ENCODE assay signal across 8 cellular contexts in genomic region chr2:85753525-85754312, GRCh38. TPM values are rescaled to one million over a fixed set of nuclear protein-coding genes. Genes with fewer than 3 reads are reported as not detected.
DNase-seq lines count a peak whose midpoint lies in the region; ATAC-seq, FAIRE-seq and TF ChIP-seq lines count a peak whose summit lies in the region.

ATOH8 (plus strand) TSS chr2:85753991; CDS start chr2:85754190, 199 bp downstream.

- no peaks in the 10 kb centered on the region for H3K36me3 Mint-ChIP-seq in CD4-positive, alpha-beta memory T cell

- peaks cover 5 to 30% (median 19%) of the 10 kb centered on the region in 4 donors for H3K4me1 Mint-ChIP-seq in CD4-positive, alpha-beta memory T cell

- no peak within 1 kb of the TSS for H3K27ac ChIP-seq in CD4-positive, alpha-beta memory T cell (ENCODE audit: low read depth, low read length)
- H3K27ac ChIP-seq in SJSA1: peak within 1 kb of the TSS; percentile 31; the same call in 1 of the 2 replicates
- peak within 1 kb of the TSS; percentile 60 for H3K27ac ChIP-seq in cingulate gyrus (ENCODE audit: low read depth, low read length)
- H3K27ac ChIP-seq in small intestine (ENCODE audit: low read depth in 1 of 2, low read length in 1 of 2): peak within 1 kb of the TSS in 1 of 2 donors; percentile 65

- H3K4me3 Mint-ChIP-seq in CD4-positive, alpha-beta memory T cell: peak within 1 kb of the TSS; percentile 73 to 89 (median 82)

- TF ChIP-seq CTCF in HFF-Myc (IDR thresholded peaks at IDR 0.05; ENCODE audit: low read depth, low read length, missing control alignments): no peak

- H3K9me3 Mint-ChIP-seq in CD4-positive, alpha-beta memory T cell: peaks cover 0 to 1% (median 0%) of the 10 kb centered on the region in 8 donors

- H3K4me1 ChIP-seq in CD4-positive, alpha-beta memory T cell (ENCODE audit: insufficient read depth, low read length): peaks cover 23% of the 10 kb centered on the region
- H3K4me1 ChIP-seq in SJSA1 (replicated peaks) (peaks cover 38% of the 10 kb centered on the region), small intestine (ENCODE audit: control insufficient read depth in 2 of 2, insufficient read depth in 1 of 2, low read depth in 1 of 2, low read length in 1 of 2) (no peaks in the 10 kb centered on the region)

- intact Hi-C loops in CD4-positive, alpha-beta memory T cell (cut with micrococcal nuclease): no loop called here

- no peak for FAIRE-seq in small intestine (lab: Jason Lieb, UNC)

- no peaks in the 10 kb centered on the region for H3K9me3 ChIP-seq in CD4-positive, alpha-beta memory T cell (ENCODE audit: control insufficient read depth in 1 of 2, low read length in 2 of 2)
- H3K9me3 ChIP-seq in SJSA1 (replicated peaks) (no peaks in the 10 kb centered on the region; the same call in 1 of the 2 replicates), small intestine (ENCODE audit: control insufficient read depth, low read depth) (no peaks in the 10 kb centered on the region)

- H3K4me3 ChIP-seq in CD4-positive, alpha-beta memory T cell (ENCODE audit: low read length in 2 of 2): no peak within 1 kb of the TSS
- H3K4me3 ChIP-seq in HFF-Myc (replicated peaks; ENCODE audit: low read depth, low read length): peak within 1 kb of the TSS; percentile 53
- H3K4me3 ChIP-seq in SJSA1: peak within 1 kb of the TSS; percentile 64
- H3K4me3 ChIP-seq in small intestine (ENCODE audit: low read depth in 1 of 2, low read length in 2 of 2): peak within 1 kb of the TSS; percentile 32 to 36

- H3K27me3 ChIP-seq in CD4-positive, alpha-beta memory T cell (ENCODE audit: insufficient read depth, low read length): peaks cover 32% of the 10 kb centered on the region
- H3K27me3 ChIP-seq in SJSA1 (replicated peaks) (no peaks in the 10 kb centered on the region), small intestine (ENCODE audit: control insufficient read depth in 2 of 2, insufficient read depth in 2 of 2, low read length in 2 of 2) (peaks cover 0 to 12% of the 10 kb centered on the region in 2 donors)

- ATAC-seq in HG02642 (IDR thresholded peaks at IDR 0.05; ENCODE audit: poor library complexity, unreplicated experiment) (no peak), HG03139 (IDR thresholded peaks at IDR 0.05; ENCODE audit: unreplicated experiment) (no peak)

- DNase-seq in CD4-positive, alpha-beta memory T cell: no peak
- no peak for DNase-seq in HFF-Myc (ENCODE audit: extremely low read depth, low read depth)
- peak; percentile 77 to 81 for DNase-seq in SJSA1 (ENCODE audit: low read depth in 1 of 2, low spot score in 2 of 2)
- peak; percentile 50 for DNase-seq in kidney tubule cell (ENCODE audit: low spot score)
- DNase-seq in small intestine: no peak

- POLR2A ChIA-PET in CD4-positive, alpha-beta memory T cell (lab: Charles Lee; ENCODE audit: partially characterized antibody): no interaction called here

- CTCF ChIA-PET in CD4-positive, alpha-beta memory T cell (lab: Charles Lee; ENCODE audit: partially characterized antibody): interaction anchor here (1.8 to 6.2 kb wide), 2 partner anchors 25 to 61 kb away, joined by 5 to 61 read pairs; no protein-coding TSS in a partner anchor

- 0 to 1% (median 0%) methylated on average over 62 to 81 of the region's 81 CpGs for WGBS in small intestine, 3 donors

- peaks cover 32 to 54% of the 10 kb centered on the region in 2 donors for H3K27me3 Mint-ChIP-seq in CD4-positive, alpha-beta memory T cell

- H3K36me3 ChIP-seq in CD4-positive, alpha-beta memory T cell (ENCODE audit: insufficient read depth, low read length): no peaks in the 10 kb centered on the region
- H3K36me3 ChIP-seq in SJSA1 (peaks cover 7% of the 10 kb centered on the region), small intestine (ENCODE audit: control insufficient read depth in 2 of 2, insufficient read depth in 2 of 2, low read length in 2 of 2) (no peaks in the 10 kb centered on the region)

- peak within 1 kb of the TSS in 1 of 7 donors; percentile 42 for H3K27ac Mint-ChIP-seq in CD4-positive, alpha-beta memory T cell

RNA-seq across cellular contexts. Expression of gene ATOH8, which starts in this region (rescaled TPM):
- total RNA-seq in CD4-positive, alpha-beta memory T cell: not detected
- not detected for polyA plus RNA-seq in CD4-positive, alpha-beta memory T cell
- total RNA-seq in SJSA1 (2014; rRNA removed; shearing (Covaris generic)): 9.8 and 16.4 TPM in 2 replicates
- 10 to 100 TPM in 1 of 3 donors, 1 to 10 TPM in 2; 1.6 to 18.4 (median 3.2) TPM for polyA plus RNA-seq in small intestine

Comparison
In these comparisons a context has a peak if more than half of its experiments do, and no peak if none do; other contexts are left out.
1. RNA of gene ATOH8 (total RNA-seq): 9.8 to 16.4 TPM in SJSA1; not detected in CD4-positive, alpha-beta memory T cell; every median in the first group is over 10 times any median in the second.
2. DNase-seq: peak in SJSA1 (2 of 2) and kidney tubule cell (single experiment); none in CD4-positive, alpha-beta memory T cell (0 of 5), HFF-Myc (single experiment) and small intestine (single experiment).
3. H3K4me3 ChIP-seq: peak in HFF-Myc (single experiment), SJSA1 (single experiment) and small intestine (2 of 2); none in CD4-positive, alpha-beta memory T cell (0 of 2).